ENCODE assay signal across 15 cellular contexts in genomic region chrX:145247203-145247602, GRCh38. TPM values are rescaled to one million over a fixed set of nuclear protein-coding genes. Genes with fewer than 3 reads are reported as not detected.
"Had no signal": no experiment of that assay in that cellular context is flagged by ENCODE, and none has a peak within 500 bp of the region (broad histone marks: within the 10 kb centered on the region; RNA-seq: fewer than 3 reads in every experiment).

SPANXN1 (plus strand) TSS chrX:145247503; CDS start chrX:145247587, 84 bp downstream.

RNA-seq across cellular contexts. Expression of gene SPANXN1, which starts in this region (rescaled TPM):
- total RNA-seq: activated B cell treated with CpG ODN at 0.5 μM for 24 hours; activated CD4-positive, alpha-beta memory T cell treated with anti-CD3 and anti-CD28 coated beads for 36 hours; activated CD4-positive, alpha-beta memory T cell treated with anti-CD3 and anti-CD28 coated beads, Interleukin-2, amount 10 ng/mL, durations not matched to agents 7 days and 5 days; activated CD4-positive, alpha-beta T cell treated with anti-CD3 and anti-CD28 coated beads for 36 hours; activated CD4-positive, alpha-beta T cell treated with anti-CD3 and anti-CD28 coated beads, Interleukin-2, amount 10 ng/mL, durations not matched to agents 24 days and 14 days; activated CD4-positive, alpha-beta T cell treated with anti-CD3 and anti-CD28 coated beads, Interleukin-2, amount 10 ng/mL, durations not matched to agents 7 days and 5 days; activated CD8-positive, alpha-beta memory T cell treated with anti-CD3 and anti-CD28 coated beads for 36 hours; activated CD8-positive, alpha-beta memory T cell treated with anti-CD3 and anti-CD28 coated beads, Interleukin-2, amount 10 ng/mL, durations not matched to agents 7 days and 5 days; activated CD8-positive, alpha-beta T cell treated with anti-CD3 and anti-CD28 coated beads for 36 hours; activated CD8-positive, alpha-beta T cell treated with anti-CD3 and anti-CD28 coated beads, Interleukin-2, amount 10 ng/mL, durations not matched to agents 7 days and 5 days; T-cell; T-helper 1 cell treated with Interleukin-12 subunit alpha and Interleukin-12 subunit beta and Interleukin-4 antibody, amounts not matched to agents 30 ng/mL and 1 ng/mL, for 36 hours; T-helper 17 cell; T-helper 2 cell treated with Interferon-gamma antibody and Interleukin-4, amounts not matched to agents 100 ng/mL and 5 ng/mL, for 36 hours; WTC11 had no signal
